Comparison of ENCODE assay signal across 1 cellular context in the genomic region with DNA sequence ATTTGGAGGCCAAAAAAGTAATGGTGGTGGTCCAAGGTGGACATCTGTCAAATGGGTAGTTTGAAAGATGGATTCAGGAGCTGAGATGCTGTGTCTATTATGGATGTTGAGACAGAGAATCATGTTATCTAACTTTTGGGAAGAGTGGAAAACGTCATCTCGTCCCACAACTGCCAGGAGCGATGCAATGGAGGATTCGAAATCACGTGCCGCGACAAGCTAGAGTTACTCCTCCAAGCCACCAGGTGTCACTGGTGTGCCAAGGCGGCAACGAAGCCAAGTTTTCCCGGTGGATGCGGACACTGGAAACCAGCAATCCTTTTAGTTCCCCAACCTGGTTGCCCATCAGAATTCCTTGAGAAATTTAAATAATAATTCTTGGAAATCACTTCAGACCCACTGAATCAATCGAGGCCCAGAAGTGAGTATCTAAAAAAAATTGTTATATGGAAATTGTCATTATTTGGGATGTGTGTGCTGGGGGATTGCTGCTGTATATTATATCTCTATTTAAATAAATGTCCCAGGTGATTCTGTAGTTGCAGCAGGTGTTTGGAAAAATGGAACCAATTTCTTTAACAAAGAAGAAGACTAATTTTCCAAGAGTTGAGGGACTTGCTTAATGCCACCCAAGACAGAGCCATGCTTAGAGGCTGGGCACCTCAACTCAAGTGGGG.
A peak's percentile ranks its signal among the peaks of the same experiment; 100 is the strongest.
TF ChIP-seq lines count a peak whose summit lies in the region.

No MANE protein-coding gene starts in this region.

TF ChIP-seq in HepG2, 621 proteins besides CTCF, POLR2A, EP300 and RAD21 (continued from another document):
- TF ChIP-seq, protein P1, sequence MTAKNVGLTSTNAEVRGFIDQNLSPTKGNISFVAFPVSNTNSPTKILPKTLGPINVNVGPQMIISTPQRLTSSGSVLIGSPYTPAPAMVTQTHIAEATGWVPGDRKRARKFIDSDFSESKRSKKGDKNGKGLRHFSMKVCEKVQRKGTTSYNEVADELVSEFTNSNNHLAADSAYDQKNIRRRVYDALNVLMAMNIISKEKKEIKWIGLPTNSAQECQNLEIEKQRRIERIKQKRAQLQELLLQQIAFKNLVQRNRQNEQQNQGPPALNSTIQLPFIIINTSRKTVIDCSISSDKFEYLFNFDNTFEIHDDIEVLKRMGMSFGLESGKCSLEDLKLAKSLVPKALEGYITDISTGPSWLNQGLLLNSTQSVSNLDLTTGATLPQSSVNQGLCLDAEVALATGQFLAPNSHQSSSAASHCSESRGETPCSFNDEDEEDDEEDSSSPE (CRISPR knock-in tag; IDR thresholded peaks at IDR 0.05) = peak; percentile 39; the same call in 1 of the 2 replicates
- TF ChIP-seq NCOR1 (IDR thresholded peaks at IDR 0.05; ENCODE audit: borderline replicate concordance, low read length) (no peak), ZNF331 (CRISPR knock-in tag; IDR thresholded peaks at IDR 0.05) (peak; percentile 47; the same call in 1 of the 2 replicates), BHLHE40 (IDR thresholded peaks at IDR 0.05; ENCODE audit: low read length) (peak; percentile 100), RELA (CRISPR knock-in tag; IDR thresholded peaks at IDR 0.05) (peak; percentile 79; the same call in 1 of the 2 replicates), MYC (CRISPR knock-in tag; IDR thresholded peaks at IDR 0.05; ENCODE audit: borderline replicate concordance) (peak; percentile 48), GATAD2A (CRISPR knock-in tag; IDR thresholded peaks at IDR 0.05) (peak; percentile 37; the same call in 1 of the 2 replicates), ZNF598 (CRISPR knock-in tag; IDR thresholded peaks at IDR 0.05; ENCODE audit: borderline replicate concordance) (0 out of 2 replicates have a peak, but pooled peaks have one; percentile 31), ERF (CRISPR knock-in tag; IDR thresholded peaks at IDR 0.05) (peak; percentile 40; the same call in 1 of the 2 replicates), POLR2G (IDR thresholded peaks at IDR 0.05; ENCODE audit: low read depth, low read length) (no peak), KDM2A (CRISPR knock-in tag; IDR thresholded peaks at IDR 0.05; ENCODE audit: borderline replicate concordance, low read depth) (peak; percentile 83), SNRNP70 (IDR thresholded peaks at IDR 0.05; ENCODE audit: low read depth, low read length) (no peak), NKX3-1 (CRISPR knock-in tag; IDR thresholded peaks at IDR 0.05) (no peak), TSC22D2 (CRISPR knock-in tag; IDR thresholded peaks at IDR 0.05; ENCODE audit: borderline replicate concordance) (peak; percentile 75; the same call in 1 of the 2 replicates), MTF2 (CRISPR knock-in tag; IDR thresholded peaks at IDR 0.05; ENCODE audit: borderline replicate concordance) (no peak)
- TF ChIP-seq, protein P2, sequence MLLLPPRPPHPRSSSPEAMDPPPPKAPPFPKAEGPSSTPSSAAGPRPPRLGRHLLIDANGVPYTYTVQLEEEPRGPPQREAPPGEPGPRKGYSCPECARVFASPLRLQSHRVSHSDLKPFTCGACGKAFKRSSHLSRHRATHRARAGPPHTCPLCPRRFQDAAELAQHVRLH (CRISPR knock-in tag; IDR thresholded peaks at IDR 0.05; ENCODE audit: borderline replicate concordance, low read depth) = 0 out of 2 replicates have a peak, but pooled peaks have one; percentile 60
- TF ChIP-seq, protein P3, sequence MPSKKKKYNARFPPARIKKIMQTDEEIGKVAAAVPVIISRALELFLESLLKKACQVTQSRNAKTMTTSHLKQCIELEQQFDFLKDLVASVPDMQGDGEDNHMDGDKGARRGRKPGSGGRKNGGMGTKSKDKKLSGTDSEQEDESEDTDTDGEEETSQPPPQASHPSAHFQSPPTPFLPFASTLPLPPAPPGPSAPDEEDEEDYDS (CRISPR knock-in tag; IDR thresholded peaks at IDR 0.05) = 0 out of 2 replicates have a peak, but pooled peaks have one; percentile 48
- TF ChIP-seq, protein P4, sequence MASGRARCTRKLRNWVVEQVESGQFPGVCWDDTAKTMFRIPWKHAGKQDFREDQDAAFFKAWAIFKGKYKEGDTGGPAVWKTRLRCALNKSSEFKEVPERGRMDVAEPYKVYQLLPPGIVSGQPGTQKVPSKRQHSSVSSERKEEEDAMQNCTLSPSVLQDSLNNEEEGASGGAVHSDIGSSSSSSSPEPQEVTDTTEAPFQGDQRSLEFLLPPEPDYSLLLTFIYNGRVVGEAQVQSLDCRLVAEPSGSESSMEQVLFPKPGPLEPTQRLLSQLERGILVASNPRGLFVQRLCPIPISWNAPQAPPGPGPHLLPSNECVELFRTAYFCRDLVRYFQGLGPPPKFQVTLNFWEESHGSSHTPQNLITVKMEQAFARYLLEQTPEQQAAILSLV (CRISPR knock-in tag; IDR thresholded peaks at IDR 0.05; ENCODE audit: borderline replicate concordance) = no peak
